ENCODE assay signal across 8 cellular contexts in genomic region chr15:42919794-42920280, GRCh38. TPM values are rescaled to one million over a fixed set of nuclear protein-coding genes. Genes with fewer than 3 reads are reported as not detected.
DNase-seq lines count a peak whose midpoint lies in the region; ATAC-seq and TF ChIP-seq lines count a peak whose summit lies in the region.

No MANE protein-coding gene starts in this region.

- no peaks in the 10 kb centered on the region for H3K36me3 Mint-ChIP-seq in mesothelial cell of epicardium

- peak overlapping the region; percentile 94 for H3K27ac Mint-ChIP-seq in mesothelial cell of epicardium

- TF ChIP-seq POLR2A in GM18505 (IDR thresholded peaks at IDR 0.05; ENCODE audit: borderline replicate concordance, extremely low read depth, insufficient read depth, insufficient read length): no peak

- intact Hi-C loops in posterior vena cava (cut with DNase I): loop anchor here in 1 of 2 donors (10.0 kb wide), 1 partner anchor 185 kb away; the partner anchor contains the start of gene CDAN1

- DNase-seq in mesothelial cell of epicardium (ENCODE audit: low spot score in 2 of 2, unreplicated experiment in 2 of 2) (no peak), posterior vena cava (ENCODE audit: low spot score) (no peak)

- no peak for ATAC-seq in GM18505 (IDR thresholded peaks at IDR 0.05; ENCODE audit: unreplicated experiment)

- peaks cover 23% of the 10 kb centered on the region for H3K4me1 Mint-ChIP-seq in mesothelial cell of epicardium

- TF ChIP-seq CTCF in VCaP (conservative IDR thresholded peaks at IDR 0.05) (no peak), mesothelial cell of epicardium (IDR thresholded peaks at IDR 0.05; ENCODE audit: unreplicated experiment) (no peak)

- H3K4me1 ChIP-seq in endocrine pancreas (ENCODE audit: control insufficient read depth, insufficient read depth, low read length) (peaks cover 12% of the 10 kb centered on the region), thymus (ENCODE audit: control insufficient read depth, insufficient read depth, low read length) (no peaks in the 10 kb centered on the region)

- H3K9me3 ChIP-seq in KOPT-K1 (ENCODE audit: insufficient read depth, low read length, poor library complexity, severe bottlenecking): no peaks in the 10 kb centered on the region
- H3K9me3 ChIP-seq in endocrine pancreas (ENCODE audit: control insufficient read depth, low read length): no peaks in the 10 kb centered on the region
- H3K9me3 ChIP-seq in thymus (ENCODE audit: control insufficient read depth): no peaks in the 10 kb centered on the region

- H3K9ac ChIP-seq in endocrine pancreas (ENCODE audit: control insufficient read depth, insufficient read depth, low read length): peak overlapping the region; percentile 82

- peak overlapping the region; percentile 97 for H3K4me3 ChIP-seq in GM08714 (ENCODE audit: low read length)
- peak overlapping the region; percentile 89 for H3K4me3 ChIP-seq in endocrine pancreas (ENCODE audit: control insufficient read depth, insufficient read depth, low read length)
- peak overlapping the region; percentile 96 for H3K4me3 ChIP-seq in thymus (ENCODE audit: low read length)

- no peaks in the 10 kb centered on the region for H3K27me3 ChIP-seq in endocrine pancreas (ENCODE audit: control insufficient read depth, insufficient read depth, low read length)
- H3K27me3 ChIP-seq in thymus (ENCODE audit: control insufficient read depth, insufficient read depth): no peaks in the 10 kb centered on the region

- no peaks in the 10 kb centered on the region for H3K9me3 Mint-ChIP-seq in mesothelial cell of epicardium

- WGBS in thymus: 4% methylated on average over 20 of the region's 20 CpGs

- peak overlapping the region; percentile 49 for H3K27ac ChIP-seq in KOPT-K1 (ENCODE audit: low read depth, low read length, poor library complexity, severe bottlenecking)
- peak overlapping the region; percentile 71 for H3K27ac ChIP-seq in VCaP
- H3K27ac ChIP-seq in thymus (ENCODE audit: low read depth): peak overlapping the region; percentile 87

- H3K36me3 ChIP-seq in KOPT-K1 (ENCODE audit: insufficient read depth, low read length): no peaks in the 10 kb centered on the region
- no peaks in the 10 kb centered on the region for H3K36me3 ChIP-seq in endocrine pancreas (ENCODE audit: control insufficient read depth, insufficient read depth, low read length)
- no peaks in the 10 kb centered on the region for H3K36me3 ChIP-seq in thymus (ENCODE audit: control insufficient read depth, insufficient read depth)

- peak overlapping the region; percentile 93 for H3K4me3 Mint-ChIP-seq in mesothelial cell of epicardium

- no peaks in the 10 kb centered on the region for H3K27me3 Mint-ChIP-seq in mesothelial cell of epicardium (ENCODE audit: low read depth)

RNA-seq across cellular contexts. Expression of gene TTBK2, which starts 0.7 kb away (rescaled TPM):
- total RNA-seq in mesothelial cell of epicardium (18.2 to 22.1 TPM (median 21.1 TPM) in 3 replicates), posterior vena cava (10 to 100 TPM; 21.7 to 25.2 TPM)
- 4.4 TPM for polyA plus RNA-seq in thymus
